8 cellular contexts compared by ENCODE assay signal in the genomic region with DNA sequence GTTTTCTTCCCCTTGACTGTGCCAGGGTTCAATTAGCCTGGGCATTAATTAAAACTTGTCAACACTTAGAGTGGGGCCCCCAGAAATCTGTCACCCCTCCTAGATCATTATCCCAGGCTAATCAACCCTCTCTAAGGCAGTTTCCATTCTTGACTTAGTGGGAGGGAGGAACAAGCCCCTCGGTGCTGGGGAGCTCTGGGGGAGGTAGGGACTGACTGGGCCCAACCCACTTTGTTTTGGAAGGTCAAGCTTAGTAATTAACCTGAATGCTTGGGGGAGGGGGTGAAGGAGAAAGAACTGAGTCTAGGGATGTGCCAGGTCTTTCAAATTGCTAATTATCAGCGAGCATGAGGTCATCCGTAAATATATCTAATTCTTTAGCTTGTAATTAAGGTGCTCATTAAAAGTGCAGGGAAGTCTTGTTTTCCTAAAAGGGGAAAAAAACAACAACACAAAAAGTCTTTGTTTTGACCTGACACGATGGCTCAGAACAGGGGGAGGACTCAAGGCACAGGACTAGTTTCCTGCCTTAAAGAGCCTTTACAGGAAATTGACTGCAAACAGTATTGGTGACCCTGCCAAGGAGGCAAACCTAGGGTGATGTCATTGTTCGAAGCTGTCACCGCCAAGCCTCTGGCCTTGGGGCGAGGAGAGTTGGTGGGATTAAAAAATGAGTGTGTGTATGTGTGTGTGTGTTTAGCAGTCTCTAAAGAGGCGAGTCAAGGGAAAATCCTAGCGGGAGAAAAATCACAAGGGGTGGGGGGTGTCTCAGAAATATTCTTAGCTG. TPM values are rescaled to one million over a fixed set of nuclear protein-coding genes. Genes with fewer than 3 reads are reported as not detected.
DNase-seq lines count a peak whose midpoint lies in the region; ATAC-seq and TF ChIP-seq lines count a peak whose summit lies in the region.

No MANE protein-coding gene starts in this region.

- H3K27me3 ChIP-seq in liver (ENCODE audit: control insufficient read depth in 4 of 4, insufficient read depth in 4 of 4, low read length in 3 of 4) (no peaks in the 10 kb centered on the region), thoracic aorta (replicated peaks; ENCODE audit: insufficient read depth) (no peaks in the 10 kb centered on the region)

- no peaks in the 10 kb centered on the region for H3K9me3 ChIP-seq in liver (ENCODE audit: control insufficient read depth in 4 of 4, low read length in 3 of 4)
- no peaks in the 10 kb centered on the region for H3K9me3 ChIP-seq in thoracic aorta

- TF ChIP-seq CTCF in liver (IDR thresholded peaks at IDR 0.05; ENCODE audit: low read depth, low read length, missing input control), result no peak
- TF ChIP-seq CTCF in thoracic aorta (IDR thresholded peaks at IDR 0.05), result no peak

- peak overlapping the region; percentile 8 to 42 for H3K9ac ChIP-seq in liver (ENCODE audit: low read depth in 1 of 2, low read length in 2 of 2)

- peaks cover 25 to 77% (median 71%) of the 10 kb centered on the region in 4 donors for H3K4me1 ChIP-seq in liver (ENCODE audit: control insufficient read depth in 4 of 4, insufficient read depth in 4 of 4, low read length in 3 of 4)
- peaks cover 90 to 100% of the 10 kb centered on the region in 2 donors for H3K4me1 ChIP-seq in thoracic aorta (ENCODE audit: control insufficient read depth in 1 of 2, low read depth in 2 of 2)

- H3K27ac ChIP-seq in cingulate gyrus (ENCODE audit: low read depth, low read length) (peak overlapping the region; percentile 90), liver (ENCODE audit: low read depth in 1 of 2, low read length in 2 of 2) (peak overlapping the region; percentile 75 to 92), thoracic aorta (peak overlapping the region; percentile 99 to 100)

- peak in 1 of 2 donors; percentile 9 for TF ChIP-seq RAD21 in liver (IDR thresholded peaks at IDR 0.05)

- DNase-seq in NK-92 treated with Interleukin-12 subunit alpha and Interleukin-12 subunit beta, amount 100 ng/mL, for 24 hours (lab: John Stamatoyannopoulos, UW), result peak; percentile 26
- DNase-seq in NK-92 (lab: John Stamatoyannopoulos, UW; ENCODE audit: unreplicated experiment) (no peak), RPMI7951 (ENCODE audit: low read depth) (peak; percentile 90), thoracic aorta (ENCODE audit: low spot score) (no peak), SKM-1 treated with dmso at 0.1 percent for 144 hours (lab: John Stamatoyannopoulos, UW; ENCODE audit: unreplicated experiment) (no peak)

- 51% methylated on average over 9 of the region's 9 CpGs for WGBS in liver

- H3K4me3 ChIP-seq in liver (ENCODE audit: low read depth in 1 of 3, low read length in 3 of 3) (no peak overlapping the region), thoracic aorta (peak overlapping the region; percentile 30)

- ATAC-seq in thoracic aorta (ENCODE audit: insufficient number of reproducible peaks, low FRiP score, low read depth), result peak; percentile 47
- ATAC-seq in GM21576 (IDR thresholded peaks at IDR 0.05; ENCODE audit: unreplicated experiment), result no peak

- H3K36me3 ChIP-seq in liver (ENCODE audit: control insufficient read depth in 4 of 4, insufficient read depth in 3 of 4, low read depth in 1 of 4, low read length in 3 of 4) (no peaks in the 10 kb centered on the region), thoracic aorta (no peaks in the 10 kb centered on the region)

TF ChIP-seq in liver, 16 proteins besides CTCF, POLR2A, EP300 and RAD21:
- TF ChIP-seq GABPA (IDR thresholded peaks at IDR 0.05 in 1 of 2, conservative IDR thresholded peaks at IDR 0.05 in 1 of 2) (no peak), YY1 (IDR thresholded peaks at IDR 0.05) (no peak), RXRA (IDR thresholded peaks at IDR 0.05) (peak in 1 of 2 donors; percentile 24), FOXA2 (IDR thresholded peaks at IDR 0.05) (no peak), SP1 (IDR thresholded peaks at IDR 0.05) (peak; percentile 21), JUND (IDR thresholded peaks at IDR 0.05) (peak in 1 of 2 donors; percentile 56), NR2F2 (IDR thresholded peaks at IDR 0.05) (peak; percentile 51), ATF3 (IDR thresholded peaks at IDR 0.05) (no peak)
- TF ChIP-seq, protein P1, sequence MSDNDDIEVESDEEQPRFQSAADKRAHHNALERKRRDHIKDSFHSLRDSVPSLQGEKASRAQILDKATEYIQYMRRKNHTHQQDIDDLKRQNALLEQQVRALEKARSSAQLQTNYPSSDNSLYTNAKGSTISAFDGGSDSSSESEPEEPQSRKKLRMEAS (IDR thresholded peaks at IDR 0.05), result no peak
- TF ChIP-seq, protein P2, sequence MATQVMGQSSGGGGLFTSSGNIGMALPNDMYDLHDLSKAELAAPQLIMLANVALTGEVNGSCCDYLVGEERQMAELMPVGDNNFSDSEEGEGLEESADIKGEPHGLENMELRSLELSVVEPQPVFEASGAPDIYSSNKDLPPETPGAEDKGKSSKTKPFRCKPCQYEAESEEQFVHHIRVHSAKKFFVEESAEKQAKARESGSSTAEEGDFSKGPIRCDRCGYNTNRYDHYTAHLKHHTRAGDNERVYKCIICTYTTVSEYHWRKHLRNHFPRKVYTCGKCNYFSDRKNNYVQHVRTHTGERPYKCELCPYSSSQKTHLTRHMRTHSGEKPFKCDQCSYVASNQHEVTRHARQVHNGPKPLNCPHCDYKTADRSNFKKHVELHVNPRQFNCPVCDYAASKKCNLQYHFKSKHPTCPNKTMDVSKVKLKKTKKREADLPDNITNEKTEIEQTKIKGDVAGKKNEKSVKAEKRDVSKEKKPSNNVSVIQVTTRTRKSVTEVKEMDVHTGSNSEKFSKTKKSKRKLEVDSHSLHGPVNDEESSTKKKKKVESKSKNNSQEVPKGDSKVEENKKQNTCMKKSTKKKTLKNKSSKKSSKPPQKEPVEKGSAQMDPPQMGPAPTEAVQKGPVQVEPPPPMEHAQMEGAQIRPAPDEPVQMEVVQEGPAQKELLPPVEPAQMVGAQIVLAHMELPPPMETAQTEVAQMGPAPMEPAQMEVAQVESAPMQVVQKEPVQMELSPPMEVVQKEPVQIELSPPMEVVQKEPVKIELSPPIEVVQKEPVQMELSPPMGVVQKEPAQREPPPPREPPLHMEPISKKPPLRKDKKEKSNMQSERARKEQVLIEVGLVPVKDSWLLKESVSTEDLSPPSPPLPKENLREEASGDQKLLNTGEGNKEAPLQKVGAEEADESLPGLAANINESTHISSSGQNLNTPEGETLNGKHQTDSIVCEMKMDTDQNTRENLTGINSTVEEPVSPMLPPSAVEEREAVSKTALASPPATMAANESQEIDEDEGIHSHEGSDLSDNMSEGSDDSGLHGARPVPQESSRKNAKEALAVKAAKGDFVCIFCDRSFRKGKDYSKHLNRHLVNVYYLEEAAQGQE (IDR thresholded peaks at IDR 0.05), result no peak
TF ChIP-seq in liver: peak in this region for 4.

RNA-seq across cellular contexts. Expression of gene ACTN4, which starts 19.4 kb away (rescaled TPM):
- total RNA-seq in RPMI7951 (2014; rRNA removed; shearing (Covaris generic)), result 306 and 358 TPM in 2 replicates
- total RNA-seq in liver (100 to 1,000 TPM in 1 of 2 donors, 10 to 100 TPM in 1; 93.9 to 164 TPM), thoracic aorta (1,000 to 10,000 TPM in 1 of 2 donors, 100 to 1,000 TPM in 1; 668 to 1,387 TPM)
- polyA plus RNA-seq in liver, result 100 to 1,000 TPM in 1 of 2 donors, 10 to 100 TPM in 1; 35.4 to 104 TPM

RNA-seq across cellular contexts. Expression of gene EIF3K, which starts 47.9 kb away (rescaled TPM):
- 689 and 728 TPM in 2 replicates for total RNA-seq in RPMI7951 (2014; rRNA removed; shearing (Covaris generic))
- total RNA-seq in liver (100 to 1,000 TPM; 130 to 240 TPM), thoracic aorta (100 to 1,000 TPM; 237 to 302 TPM)
- polyA plus RNA-seq in liver, result 100 to 1,000 TPM; 118 to 173 TPM

RNA-seq across cellular contexts. Expression of gene MAP4K1, which starts 49.1 kb away (rescaled TPM):
- total RNA-seq in RPMI7951 (2014; rRNA removed; shearing (Covaris generic)), result 0.39 TPM in 1 of 2 replicates, not detected in the other
- total RNA-seq in liver, result 1 to 10 TPM; 1.8 to 2.1 TPM
- polyA plus RNA-seq in liver, result 1 to 10 TPM in 1 of 2 donors, under 1 TPM in 1; 0.89 to 3.1 TPM
- total RNA-seq in thoracic aorta, result 10 to 100 TPM in 1 of 2 donors, 1 to 10 TPM in 1; 4.6 to 33.7 TPM

Comparison
In these comparisons a context has a peak if more than half of its experiments do, and no peak if none do; other contexts are left out.
1. DNase-seq: peak in NK-92 treated with Interleukin-12 subunit alpha and Interleukin-12 subunit beta, amount 100 ng/mL, for 24 hours (single experiment) and RPMI7951 (single experiment); none in NK-92 (single experiment), thoracic aorta (single experiment) and SKM-1 treated with dmso at 0.1 percent for 144 hours (single experiment).
2. Peak in every context shown above with its lines, with median percentiles within 50 percentile points of each other: H3K27ac ChIP-seq.